9 cellular contexts compared by ENCODE assay signal in genomic region chr16:30637952-30638351, GRCh38. TPM values are rescaled to one million over a fixed set of nuclear protein-coding genes. Genes with fewer than 3 reads are reported as not detected.
DNase-seq lines count a peak whose midpoint lies in the region; ATAC-seq and TF ChIP-seq lines count a peak whose summit lies in the region.
"Had no signal": no experiment of that assay in that cellular context is flagged by ENCODE, and none has a peak within 500 bp of the region (broad histone marks: within the 10 kb centered on the region; RNA-seq: fewer than 3 reads in every experiment).

No MANE protein-coding gene starts in this region.

- H2AFZ ChIP-seq in neuronal stem cell (ENCODE audit: low read length): no peak overlapping the region

- no peak overlapping the region for H2AK5ac ChIP-seq in neuronal stem cell (ENCODE audit: low read depth, low read length)

- H3K4me1 Mint-ChIP-seq in activated CD4-positive, alpha-beta T cell treated with anti-CD3 and anti-CD28 coated beads, Interleukin-2, amount 10 ng/mL, durations not matched to agents 7 days and 5 days: peaks cover 16% of the 10 kb centered on the region
- H3K4me1 Mint-ChIP-seq in activated CD8-positive, alpha-beta T cell treated with anti-CD3 and anti-CD28 coated beads, Interleukin-2, amount 10 ng/mL, durations not matched to agents 7 days and 5 days (ENCODE audit: low read depth): peaks cover 12% of the 10 kb centered on the region
- peaks cover 21% of the 10 kb centered on the region for H3K4me1 Mint-ChIP-seq in nephron progenitor cell

- H3K9me3 Mint-ChIP-seq in activated CD4-positive, alpha-beta T cell treated with anti-CD3 and anti-CD28 coated beads, Interleukin-2, amount 10 ng/mL, durations not matched to agents 7 days and 5 days: no peaks in the 10 kb centered on the region
- H3K9me3 Mint-ChIP-seq in activated CD8-positive, alpha-beta T cell treated with anti-CD3 and anti-CD28 coated beads, Interleukin-2, amount 10 ng/mL, durations not matched to agents 7 days and 5 days (ENCODE audit: insufficient read depth): no peaks in the 10 kb centered on the region
- no peaks in the 10 kb centered on the region for H3K9me3 Mint-ChIP-seq in nephron progenitor cell

- peak; percentile 43 for TF ChIP-seq CTCF in nephron progenitor cell (IDR thresholded peaks at IDR 0.05)

- peak; percentile 48 for DNase-seq in activated CD4-positive, alpha-beta T cell treated with anti-CD3 and anti-CD28 coated beads, Interleukin-2, amount 10 ng/mL, durations not matched to agents 7 days and 5 days
- DNase-seq in activated CD4-positive, alpha-beta T cell treated with anti-CD3 and anti-CD28 coated beads, Interleukin-2, amount 50 U/mL, for 1 hour: no peak
- peak; percentile 36 to 40 for DNase-seq in NCI-H1930 (lab: John Stamatoyannopoulos, UW)
- DNase-seq in activated CD8-positive, alpha-beta T cell treated with anti-CD3 and anti-CD28 coated beads, Interleukin-2, amount 10 ng/mL, durations not matched to agents 7 days and 5 days: peak; percentile 58
- no peak for DNase-seq in nephron progenitor cell
- no peak for DNase-seq in neuronal stem cell (ENCODE audit: low spot score)

- H2BK15ac ChIP-seq in neuronal stem cell (ENCODE audit: low read length): no peak overlapping the region

- H3K4me1 ChIP-seq in neuronal stem cell (ENCODE audit: control insufficient read depth in 2 of 2, insufficient read depth in 1 of 2, low read depth in 1 of 2, low read length in 2 of 2): no peaks in the 10 kb centered on the region

- no peak overlapping the region for H4K91ac ChIP-seq in neuronal stem cell (ENCODE audit: low read depth, low read length, poor library complexity)

- WGBS in neuronal stem cell (ENCODE audit: extremely low coverage in 2 of 2, insufficient read length in 2 of 2, insufficient replicate concordance in 1 of 2), 2 donors: no CpG with 5 or more reads among the region's 1 CpG

- ATAC-seq in activated CD8-positive, alpha-beta T cell treated with anti-CD3 and anti-CD28 coated beads, Interleukin-2, amount 10 ng/mL, durations not matched to agents 7 days and 5 days: no peak
- ATAC-seq in GM21529 (IDR thresholded peaks at IDR 0.05; ENCODE audit: unreplicated experiment) (no peak), GM18858 (IDR thresholded peaks at IDR 0.05; ENCODE audit: unreplicated experiment) (no peak)

- CTCF ChIA-PET in activated CD4-positive, alpha-beta T cell treated with anti-CD3 and anti-CD28 coated beads, Interleukin-2, amount 10 ng/mL, durations not matched to agents 7 days and 5 days (lab: Charles Lee): interaction anchor here (0.6 to 3.8 kb wide), 4 partner anchors 9 to 91 kb away, joined by 3 to 17 read pairs (median 4); no protein-coding TSS in a partner anchor
- CTCF ChIA-PET in activated CD8-positive, alpha-beta T cell treated with anti-CD3 and anti-CD28 coated beads, Interleukin-2, amount 10 ng/mL, durations not matched to agents 7 days and 5 days (lab: Charles Lee): interaction anchor here (0.6 to 2.8 kb wide), 8 partner anchors 9 to 208 kb away, joined by 3 to 13 read pairs (median 8); partner anchors contain the start of genes DCTPP1, PRR14 and ZNF688

- H3K36me3 ChIP-seq in neuronal stem cell (replicated peaks in 1 of 2; ENCODE audit: control insufficient read depth in 2 of 2, insufficient read depth in 2 of 2, low read length in 2 of 2): no peaks in the 10 kb centered on the region

- H3K4ac ChIP-seq in neuronal stem cell (ENCODE audit: low read length): no peak overlapping the region

- no peak overlapping the region for H3K4me2 ChIP-seq in neuronal stem cell (ENCODE audit: insufficient read depth, low read length, poor library complexity, severe bottlenecking)

- H3K14ac ChIP-seq in neuronal stem cell (ENCODE audit: low read length): no peak overlapping the region

- no peak overlapping the region for H2BK5ac ChIP-seq in neuronal stem cell (ENCODE audit: low read length)

- H4K8ac ChIP-seq in neuronal stem cell (ENCODE audit: low read depth, low read length): no peak overlapping the region

- no peak overlapping the region for H3K9ac ChIP-seq in neuronal stem cell (ENCODE audit: low read depth, low read length, poor library complexity)

- no peak overlapping the region for H3K23ac ChIP-seq in neuronal stem cell (ENCODE audit: low read depth, low read length, poor library complexity)

- H3K27me3 ChIP-seq in neuronal stem cell (ENCODE audit: control insufficient read depth in 3 of 3, insufficient read depth in 3 of 3, low read depth in 1 of 3, low read length in 3 of 3): no peaks in the 10 kb centered on the region

- no peak overlapping the region for H3K27ac ChIP-seq in neuronal stem cell (replicated peaks; ENCODE audit: low read length)

- no peak overlapping the region for H2BK120ac ChIP-seq in neuronal stem cell (ENCODE audit: low read depth, low read length)

- POLR2A ChIA-PET in activated CD4-positive, alpha-beta T cell treated with anti-CD3 and anti-CD28 coated beads, Interleukin-2, amount 10 ng/mL, durations not matched to agents 7 days and 5 days (lab: Charles Lee): interaction anchor here (1.1 kb wide), 1 partner anchor 229 kb away, joined by 3 read pairs; no protein-coding TSS in a partner anchor
- POLR2A ChIA-PET in activated CD8-positive, alpha-beta T cell treated with anti-CD3 and anti-CD28 coated beads, Interleukin-2, amount 10 ng/mL, durations not matched to agents 7 days and 5 days (lab: Charles Lee): interaction anchor here (0.6 kb wide), 1 partner anchor 103 kb away, joined by 3 read pairs; no protein-coding TSS in a partner anchor

- H3K4me3 Mint-ChIP-seq in activated CD4-positive, alpha-beta T cell treated with anti-CD3 and anti-CD28 coated beads, Interleukin-2, amount 10 ng/mL, durations not matched to agents 7 days and 5 days: no peak overlapping the region
- H3K4me3 Mint-ChIP-seq in activated CD8-positive, alpha-beta T cell treated with anti-CD3 and anti-CD28 coated beads, Interleukin-2, amount 10 ng/mL, durations not matched to agents 7 days and 5 days: no peak overlapping the region
- H3K4me3 Mint-ChIP-seq in nephron progenitor cell: no peak overlapping the region
- H3K4me3 Mint-ChIP-seq: activated naive CD8-positive, alpha-beta T cell had no signal

- peaks cover 1% of the 10 kb centered on the region for H3K36me3 Mint-ChIP-seq in activated CD4-positive, alpha-beta T cell treated with anti-CD3 and anti-CD28 coated beads, Interleukin-2, amount 10 ng/mL, durations not matched to agents 7 days and 5 days (ENCODE audit: low read depth)
- H3K36me3 Mint-ChIP-seq in activated CD8-positive, alpha-beta T cell treated with anti-CD3 and anti-CD28 coated beads, Interleukin-2, amount 10 ng/mL, durations not matched to agents 7 days and 5 days (ENCODE audit: low read depth): no peaks in the 10 kb centered on the region
- no peaks in the 10 kb centered on the region for H3K36me3 Mint-ChIP-seq in nephron progenitor cell (ENCODE audit: low read depth)
- H3K36me3 Mint-ChIP-seq: activated naive CD8-positive, alpha-beta T cell had no signal

- H3K4me3 ChIP-seq in neuronal stem cell (ENCODE audit: low read length in 2 of 2): no peak overlapping the region

- peaks cover 2% of the 10 kb centered on the region for H3K27me3 Mint-ChIP-seq in activated CD4-positive, alpha-beta T cell treated with anti-CD3 and anti-CD28 coated beads, Interleukin-2, amount 10 ng/mL, durations not matched to agents 7 days and 5 days
- peaks cover 4% of the 10 kb centered on the region for H3K27me3 Mint-ChIP-seq in activated CD8-positive, alpha-beta T cell treated with anti-CD3 and anti-CD28 coated beads, Interleukin-2, amount 10 ng/mL, durations not matched to agents 7 days and 5 days (ENCODE audit: low read depth)
- peaks cover 25% of the 10 kb centered on the region for H3K27me3 Mint-ChIP-seq in nephron progenitor cell (ENCODE audit: low read depth, poor library complexity)
- H3K27me3 Mint-ChIP-seq: activated naive CD8-positive, alpha-beta T cell had no signal

- H3K9me3 ChIP-seq in neuronal stem cell (replicated peaks in 1 of 2; ENCODE audit: control insufficient read depth in 2 of 2, insufficient read depth in 1 of 2, low read depth in 1 of 2, low read length in 2 of 2): no peaks in the 10 kb centered on the region

- H3K27ac Mint-ChIP-seq in activated CD4-positive, alpha-beta T cell treated with anti-CD3 and anti-CD28 coated beads, Interleukin-2, amount 10 ng/mL, durations not matched to agents 7 days and 5 days: no peak overlapping the region
- H3K27ac Mint-ChIP-seq in activated CD8-positive, alpha-beta T cell treated with anti-CD3 and anti-CD28 coated beads, Interleukin-2, amount 10 ng/mL, durations not matched to agents 7 days and 5 days: no peak overlapping the region
- H3K27ac Mint-ChIP-seq in nephron progenitor cell: no peak overlapping the region
- H3K27ac Mint-ChIP-seq: activated naive CD8-positive, alpha-beta T cell had no signal

- peaks cover 6% of the 10 kb centered on the region for H3K79me1 ChIP-seq in neuronal stem cell (ENCODE audit: low read depth, low read length)

- no peak overlapping the region for H3K18ac ChIP-seq in neuronal stem cell (ENCODE audit: low read length)

- no peak overlapping the region for H2BK12ac ChIP-seq in neuronal stem cell (ENCODE audit: low read length)

RNA-seq across cellular contexts. Expression of gene PRR14, which starts 12.8 kb away (rescaled TPM):
- 10 to 100 TPM; 78.6 to 80.1 TPM for total RNA-seq in activated CD4-positive, alpha-beta T cell treated with anti-CD3 and anti-CD28 coated beads, Interleukin-2, amount 10 ng/mL, durations not matched to agents 7 days and 5 days
- total RNA-seq in activated CD8-positive, alpha-beta T cell treated with anti-CD3 and anti-CD28 coated beads, Interleukin-2, amount 10 ng/mL, durations not matched to agents 7 days and 5 days: 10 to 100 TPM; 87.6 to 91.4 TPM
- polyA plus RNA-seq in neuronal stem cell (2013, experiment 1 of 2): 52.4 TPM
- polyA plus RNA-seq in neuronal stem cell (2013, experiment 2 of 2): 55.2 TPM

RNA-seq across cellular contexts. Expression of gene FBRS, which starts 20.3 kb away (rescaled TPM):
- 100 to 1,000 TPM in 1 of 2 experiments, 10 to 100 TPM in 1; 88.9 to 109 TPM for total RNA-seq in activated CD4-positive, alpha-beta T cell treated with anti-CD3 and anti-CD28 coated beads, Interleukin-2, amount 10 ng/mL, durations not matched to agents 7 days and 5 days
- 100 to 1,000 TPM in 1 of 2 experiments, 10 to 100 TPM in 1; 85.2 to 100 TPM for total RNA-seq in activated CD8-positive, alpha-beta T cell treated with anti-CD3 and anti-CD28 coated beads, Interleukin-2, amount 10 ng/mL, durations not matched to agents 7 days and 5 days
- 30.9 TPM for polyA plus RNA-seq in neuronal stem cell (2013, experiment 1 of 2)
- polyA plus RNA-seq in neuronal stem cell (2013, experiment 2 of 2): 31.8 TPM

RNA-seq across cellular contexts. Expression of gene ZNF689, which starts 27.8 kb away (rescaled TPM):
- 10 to 100 TPM; 12.8 to 13.8 TPM for total RNA-seq in activated CD4-positive, alpha-beta T cell treated with anti-CD3 and anti-CD28 coated beads, Interleukin-2, amount 10 ng/mL, durations not matched to agents 7 days and 5 days
- 10 to 100 TPM; 12.0 to 13.4 TPM for total RNA-seq in activated CD8-positive, alpha-beta T cell treated with anti-CD3 and anti-CD28 coated beads, Interleukin-2, amount 10 ng/mL, durations not matched to agents 7 days and 5 days
- 17.0 TPM for polyA plus RNA-seq in neuronal stem cell (2013, experiment 1 of 2)
- polyA plus RNA-seq in neuronal stem cell (2013, experiment 2 of 2): 18.5 TPM

RNA-seq across cellular contexts. Expression of gene ZNF785, which starts 52.5 kb away (rescaled TPM):
- total RNA-seq in activated CD4-positive, alpha-beta T cell treated with anti-CD3 and anti-CD28 coated beads, Interleukin-2, amount 10 ng/mL, durations not matched to agents 7 days and 5 days: 10 to 100 TPM; 17.0 to 18.3 TPM
- 10 to 100 TPM; 11.7 to 13.7 TPM for total RNA-seq in activated CD8-positive, alpha-beta T cell treated with anti-CD3 and anti-CD28 coated beads, Interleukin-2, amount 10 ng/mL, durations not matched to agents 7 days and 5 days
- polyA plus RNA-seq in neuronal stem cell (2013, experiment 1 of 2): 12.5 TPM
- 12.6 TPM for polyA plus RNA-seq in neuronal stem cell (2013, experiment 2 of 2)

Comparison
In these comparisons a context has a peak if more than half of its experiments do, and no peak if none do; other contexts are left out.
1. DNase-seq: peak in activated CD4-positive, alpha-beta T cell treated with anti-CD3 and anti-CD28 coated beads, Interleukin-2, amount 10 ng/mL, durations not matched to agents 7 days and 5 days (single experiment), NCI-H1930 (2 of 2) and activated CD8-positive, alpha-beta T cell treated with anti-CD3 and anti-CD28 coated beads, Interleukin-2, amount 10 ng/mL, durations not matched to agents 7 days and 5 days (single experiment); none in activated CD4-positive, alpha-beta T cell treated with anti-CD3 and anti-CD28 coated beads, Interleukin-2, amount 50 U/mL, for 1 hour (single experiment), nephron progenitor cell (single experiment) and neuronal stem cell (single experiment).